25 cellular contexts compared by ENCODE assay signal in genomic region chr5:59256331-59256730, GRCh38.
DNase-seq lines count a peak whose midpoint lies in the region; ATAC-seq, FAIRE-seq and TF ChIP-seq lines count a peak whose summit lies in the region.
"Had no signal": no experiment of that assay in that cellular context is flagged by ENCODE, and none has a peak within 500 bp of the region (broad histone marks: within the 10 kb centered on the region; RNA-seq: fewer than 3 reads in every experiment).

No MANE protein-coding gene starts in this region.

- no peaks in the 10 kb centered on the region for H3K79me1 ChIP-seq in trophoblast cell (ENCODE audit: low read length)

- whole genome bisulfite sequencing in A549 (ENCODE audit: missing lambda C conversion rate), result 11% methylated on average over 3 of the region's 3 CpGs
- WGBS in trophoblast cell (ENCODE audit: extremely low coverage, insufficient coverage, insufficient read length), result no CpG with 5 or more reads among the region's 3 CpGs

- H3K4me3 ChIP-seq in A549 (no peak overlapping the region), trophoblast cell (ENCODE audit: low read depth, low read length) (no peak overlapping the region)
- H3K4me3 ChIP-seq: GM12878, GM23248, HAP-1 had no signal

- H3K9me3 ChIP-seq in A549 (no peaks in the 10 kb centered on the region), trophoblast cell (ENCODE audit: insufficient read depth, low read depth, low read length) (no peaks in the 10 kb centered on the region)
- H3K9me3 ChIP-seq: HAP-1 had no signal

- H2BK5ac ChIP-seq in trophoblast cell (ENCODE audit: low read depth, low read length, poor library complexity), result no peak overlapping the region

- no peak overlapping the region for H3K14ac ChIP-seq in trophoblast cell (ENCODE audit: low read length)

- no peak overlapping the region for H2AK5ac ChIP-seq in trophoblast cell (ENCODE audit: low read length)

- ATAC-seq in A549 (no peak), HG02885 (IDR thresholded peaks at IDR 0.05; ENCODE audit: poor library complexity, unreplicated experiment) (no peak)
- ATAC-seq: GM12878, PC-3 had no signal

- H3K27me3 ChIP-seq in trophoblast cell (ENCODE audit: insufficient read depth, low read length), result no peaks in the 10 kb centered on the region

- no peak overlapping the region for H3K4ac ChIP-seq in trophoblast cell (ENCODE audit: low read depth, low read length)

- no peak overlapping the region for H4K8ac ChIP-seq in trophoblast cell (ENCODE audit: low read depth, low read length)

- POLR2A ChIA-PET in A549 (lab: Yijun Ruan, JAX), result no interaction called here

- H3K4me1 ChIP-seq in A549 (peaks cover 94% of the 10 kb centered on the region), trophoblast cell (ENCODE audit: control insufficient read depth in 1 of 2, insufficient read depth in 2 of 2, low read length in 2 of 2) (peaks cover 0 to 2% of the 10 kb centered on the region in 2 experiments)
- H3K4me1 ChIP-seq: HAP-1 had no signal

- TF ChIP-seq EP300 in A549 (IDR thresholded peaks at IDR 0.05), result no peak

- DNase-seq in A549 (ENCODE audit: low read depth in 1 of 2, low spot score in 1 of 2) (no peak), SK-N-DZ (ENCODE audit: low spot score) (peak; percentile 24), foreskin melanocyte (peak; percentile 52), pons (ENCODE audit: low spot score) (peak; percentile 15), trophoblast cell (no peak), frontal cortex (ENCODE audit: low spot score in 2 of 2) (no peak), activated T-cell treated with anti-CD3 and anti-CD28 coated beads for 4 hours (no peak)
- DNase-seq: 8988T; CD4-positive, CD25-positive, alpha-beta regulatory T cell; COR-L47; EL; GM23248; KG1; MV-4-11; NCI-H1417; NCI-H187 treated with DMSO at 0.1 percent for 48 hours; NCI-H226; NCI-H524; NCI-H82; PC-3; RPMI8226; SHP77 treated with DMSO at 0.1 percent for 48 hours had no signal

- H3K23ac ChIP-seq in trophoblast cell (ENCODE audit: low read length), result no peak overlapping the region

- TF ChIP-seq RAD21 in A549 (conservative IDR thresholded peaks at IDR 0.05 in 1 of 2, IDR thresholded peaks at IDR 0.05 in 1 of 2), result no peak

- no peak for TF ChIP-seq CTCF in A549 (IDR thresholded peaks at IDR 0.05)

- H3K79me2 ChIP-seq in trophoblast cell (ENCODE audit: control insufficient read depth, insufficient read depth, low read length, poor library complexity), result no peaks in the 10 kb centered on the region

- H3K27ac ChIP-seq in A549 (peak overlapping the region; percentile 80 to 85), trophoblast cell (ENCODE audit: low read depth, low read length) (no peak overlapping the region)
- H3K27ac ChIP-seq: GM23248 had no signal

- H3K9ac ChIP-seq in trophoblast cell (ENCODE audit: low read length), result no peak overlapping the region
- H3K9ac ChIP-seq: GM23248 had no signal

- no peak overlapping the region for H2BK120ac ChIP-seq in trophoblast cell (ENCODE audit: insufficient read depth, low read length, poor library complexity)

- no peak overlapping the region for H2BK12ac ChIP-seq in trophoblast cell (ENCODE audit: low read length)

- no peak overlapping the region for H4K12ac ChIP-seq in trophoblast cell (ENCODE audit: low read depth, low read length)

- FAIRE-seq in A549 (lab: Jason Lieb, UNC) (peak; percentile 23), frontal cortex (lab: Jason Lieb, UNC) (no peak)
- FAIRE-seq: GM12878 had no signal

- H2AFZ ChIP-seq in trophoblast cell (ENCODE audit: insufficient read depth, low read length, poor library complexity), result no peak overlapping the region
- H2AFZ ChIP-seq: GM23248 had no signal

- H3K36me3 ChIP-seq in trophoblast cell (ENCODE audit: control insufficient read depth in 1 of 2, insufficient read depth in 2 of 2, low read length in 2 of 2), result no peaks in the 10 kb centered on the region
- H3K36me3 ChIP-seq: HAP-1 had no signal

- peak overlapping the region; percentile 92 for H3K4me2 ChIP-seq in A549
- H3K4me2 ChIP-seq in trophoblast cell (ENCODE audit: low read length), result no peak overlapping the region

- H3K18ac ChIP-seq in trophoblast cell (ENCODE audit: low read length), result no peak overlapping the region

- H4K91ac ChIP-seq in trophoblast cell (ENCODE audit: low read depth, low read length), result no peak overlapping the region

- CTCF ChIA-PET in A549 (lab: Yijun Ruan, JAX), result interaction anchor here (1.6 kb wide), 1 partner anchor 102 kb away, joined by 4 read pairs; no protein-coding TSS in a partner anchor

- no peak for TF ChIP-seq POLR2A in A549 (IDR thresholded peaks at IDR 0.05; ENCODE audit: low read length)

TF ChIP-seq in A549, 52 proteins besides CTCF, POLR2A, EP300 and RAD21:
- TF ChIP-seq HOXB5 (CRISPR knock-in tag; IDR thresholded peaks at IDR 0.05) (no peak), FOSB (CRISPR knock-in tag; IDR thresholded peaks at IDR 0.05) (no peak), NPAS2 (CRISPR knock-in tag; IDR thresholded peaks at IDR 0.05; ENCODE audit: borderline replicate concordance) (no peak), SMC3 (IDR thresholded peaks at IDR 0.05) (no peak), HEYL (CRISPR knock-in tag; IDR thresholded peaks at IDR 0.05) (no peak), CHD2 (IDR thresholded peaks at IDR 0.05; ENCODE audit: low read length, partially characterized antibody) (no peak)

Comparison
In these comparisons a context has a peak if more than half of its experiments do, and no peak if none do; other contexts are left out.
1. DNase-seq: peak in SK-N-DZ (single experiment), foreskin melanocyte (single experiment) and pons (single experiment); none in A549 (0 of 2), trophoblast cell (0 of 2), frontal cortex (0 of 2) and activated T-cell treated with anti-CD3 and anti-CD28 coated beads for 4 hours (single experiment).